ENCODE assay signal across 15 cellular contexts in genomic region chr7:92266415-92267241, GRCh38. TPM values are rescaled to one million over a fixed set of nuclear protein-coding genes. Genes with fewer than 3 reads are reported as not detected.
DNase-seq lines count a peak whose midpoint lies in the region; ATAC-seq and TF ChIP-seq lines count a peak whose summit lies in the region.
"Had no signal": no experiment of that assay in that cellular context is flagged by ENCODE, and none has a peak within 500 bp of the region (broad histone marks: within the 10 kb centered on the region; RNA-seq: fewer than 3 reads in every experiment).

No MANE protein-coding gene starts in this region.

- H3K27me3 ChIP-seq in GM23338 (ENCODE audit: insufficient read depth) (no peaks in the 10 kb centered on the region), PC-3 (ENCODE audit: low read length) (no peaks in the 10 kb centered on the region), dorsolateral prefrontal cortex (no peaks in the 10 kb centered on the region), PC-9 (ENCODE audit: insufficient read depth, low read depth) (no peaks in the 10 kb centered on the region)

- peak; percentile 82 for ATAC-seq in GM23338
- ATAC-seq in PC-3, result peak; percentile 48
- peak; percentile 36 for ATAC-seq in left colon
- no peak for ATAC-seq in HG03469 (IDR thresholded peaks at IDR 0.05; ENCODE audit: unreplicated experiment)
- no peak for ATAC-seq in GM18498 (IDR thresholded peaks at IDR 0.05; ENCODE audit: unreplicated experiment)
- ATAC-seq: Panc1 had no signal

- no peak overlapping the region for H3K4me3 ChIP-seq in GM23338
- no peak overlapping the region for H3K4me3 ChIP-seq in PC-3 (ENCODE audit: low read length)
- H3K4me3 ChIP-seq in dorsolateral prefrontal cortex, result no peak overlapping the region
- no peak overlapping the region for H3K4me3 ChIP-seq in PC-9

- H3F3A ChIP-seq in GM23338 (replicated peaks; ENCODE audit: low read depth), result no peaks in the 10 kb centered on the region
- H3F3A ChIP-seq in PC-3 (ENCODE audit: low read length, unreplicated experiment), result no peaks in the 10 kb centered on the region
- H3F3A ChIP-seq in PC-9 (ENCODE audit: insufficient read depth, low read depth), result no peaks in the 10 kb centered on the region

- CTCF ChIA-PET in PC-3 (lab: Charles Lee), result no interaction called here
- CTCF ChIA-PET in PC-9 (lab: Charles Lee), result no interaction called here

- H3K4me2 ChIP-seq in GM23338, result no peak overlapping the region
- no peak overlapping the region for H3K4me2 ChIP-seq in PC-3 (ENCODE audit: low read length)
- no peak overlapping the region for H3K4me2 ChIP-seq in PC-9
- H3K4me2 ChIP-seq: SK-N-SH had no signal

- no peaks in the 10 kb centered on the region for H3K4me1 Mint-ChIP-seq in GM23338

- intact Hi-C loops in PC-3 (cut with micrococcal nuclease), result no loop called here
- intact Hi-C loops in left colon (cut with DNase I, micrococcal nuclease), result no loop called here
- intact Hi-C loops in dorsolateral prefrontal cortex (cut with DNase I), result no loop called here
- intact Hi-C loops in PC-9 (cut with micrococcal nuclease; ENCODE audit: unreplicated experiment), result no loop called here

- H3K27ac ChIP-seq in GM23338 (ENCODE audit: low read depth) (no peak overlapping the region), PC-3 (ENCODE audit: low read length) (no peak overlapping the region), epithelial cell of prostate (peak overlapping the region; percentile 72), dorsolateral prefrontal cortex (no peak overlapping the region), PC-9 (no peak overlapping the region; the same call in 1 of the 2 replicates)

- H3K4me3 Mint-ChIP-seq in GM23338, result no peak overlapping the region
- H3K4me3 Mint-ChIP-seq: CD4-positive, alpha-beta memory T cell had no signal

- H3K27me3 Mint-ChIP-seq in GM23338 (ENCODE audit: insufficient read depth, low read depth, poor library complexity), result no peaks in the 10 kb centered on the region
- H3K27me3 Mint-ChIP-seq: CD4-positive, alpha-beta memory T cell had no signal

- peaks cover 23% of the 10 kb centered on the region; the same call in 1 of the 2 replicates for H4K20me1 ChIP-seq in GM23338 (replicated peaks; ENCODE audit: insufficient read depth)
- H4K20me1 ChIP-seq in PC-3 (ENCODE audit: low read length), result no peaks in the 10 kb centered on the region
- no peaks in the 10 kb centered on the region; the same call in none of the 2 replicates for H4K20me1 ChIP-seq in PC-9 (ENCODE audit: insufficient read depth)

- no peak overlapping the region for H3K27ac Mint-ChIP-seq in GM23338
- H3K27ac Mint-ChIP-seq: CD4-positive, alpha-beta memory T cell had no signal

- DNase-seq in GM23338 (ENCODE audit: low spot score), result peak; percentile 39
- DNase-seq in PC-3, result peak; percentile 31
- no peak for DNase-seq in epithelial cell of prostate (ENCODE audit: low read depth, low spot score)
- DNase-seq in left colon, result no peak
- no peak for DNase-seq in dorsolateral prefrontal cortex
- no peak for DNase-seq in PC-9
- DNase-seq: AML-193; CD4-positive, alpha-beta memory T cell; NCI-H1092; NCI-H69; Right ventricle myocardium superior; SK-N-SH had no signal

- BruUV-seq in PC-3 (replicated peaks; lab: Mats Ljungman, UMichigan), result no TSS peak
- BruUV-seq in PC-9 (replicated peaks; lab: Mats Ljungman, UMichigan), result no TSS peak

- H3K4me1 ChIP-seq in GM23338 (ENCODE audit: insufficient read depth), result 0 out of 2 replicates have a peak, but pooled peaks cover 3% of the 10 kb centered on the region
- H3K4me1 ChIP-seq in PC-3 (ENCODE audit: insufficient read depth, low read length), result peaks cover 7% of the 10 kb centered on the region
- H3K4me1 ChIP-seq in PC-9 (replicated peaks; ENCODE audit: insufficient read depth), result peaks cover 2% of the 10 kb centered on the region

- TF ChIP-seq CTCF in GM23338 (conservative IDR thresholded peaks at IDR 0.05; ENCODE audit: low read depth in 2 of 2) (peak in 1 of 2 experiments; percentile 13; a peak in 1 of 4 replicates), PC-3 (conservative IDR thresholded peaks at IDR 0.05; ENCODE audit: low read depth, low read length) (no peak), dorsolateral prefrontal cortex (IDR thresholded peaks at IDR 0.05 in 54 of 56, conservative IDR thresholded peaks at IDR 0.05 in 2 of 56; ENCODE audit: low read depth in 1 of 56, partially characterized antibody in 56 of 56) (no peak), PC-9 (conservative IDR thresholded peaks at IDR 0.05) (no peak)

- H3K9me3 Mint-ChIP-seq in GM23338, result no peaks in the 10 kb centered on the region
- H3K9me3 Mint-ChIP-seq: CD4-positive, alpha-beta memory T cell had no signal

- H3K9me2 ChIP-seq in GM23338 (ENCODE audit: insufficient read depth) (no peaks in the 10 kb centered on the region), PC-3 (replicated peaks; ENCODE audit: low read length) (no peaks in the 10 kb centered on the region), PC-9 (ENCODE audit: insufficient read depth) (no peaks in the 10 kb centered on the region; the same call in 1 of the 2 replicates)
- H3K9me2 ChIP-seq: SK-N-SH had no signal

- H3K79me2 ChIP-seq in GM23338 (replicated peaks; ENCODE audit: insufficient read depth) (peaks cover 97% of the 10 kb centered on the region), PC-3 (ENCODE audit: low read length) (peaks cover 72% of the 10 kb centered on the region), PC-9 (ENCODE audit: low read depth) (peaks cover 79% of the 10 kb centered on the region)

- H3K9ac ChIP-seq in PC-3 (ENCODE audit: low read length), result no peak overlapping the region
- H3K9ac ChIP-seq: SK-N-SH had no signal

- H2AFZ ChIP-seq in GM23338 (no peak overlapping the region), PC-3 (ENCODE audit: low read length) (no peak overlapping the region), PC-9 (no peak overlapping the region)

- no peaks in the 10 kb centered on the region for H3K36me3 ChIP-seq in GM23338 (ENCODE audit: insufficient read depth)
- no peaks in the 10 kb centered on the region for H3K36me3 ChIP-seq in PC-3 (ENCODE audit: low read depth, low read length)
- H3K36me3 ChIP-seq in PC-9 (ENCODE audit: low read depth), result peaks cover 22% of the 10 kb centered on the region

- H3K9me3 ChIP-seq in PC-3 (ENCODE audit: low read length) (no peaks in the 10 kb centered on the region), PC-9 (ENCODE audit: insufficient read depth, low read depth) (peaks cover 7% of the 10 kb centered on the region; the same call in 1 of the 2 replicates)

- POLR2A ChIA-PET in PC-3 (lab: Charles Lee; ENCODE audit: unreplicated experiment), result no interaction called here
- POLR2A ChIA-PET in PC-9 (lab: Charles Lee; ENCODE audit: unreplicated experiment), result no interaction called here

- no peaks in the 10 kb centered on the region for H3K36me3 Mint-ChIP-seq in GM23338 (ENCODE audit: low read depth)

TF ChIP-seq in GM23338, 12 proteins besides CTCF, POLR2A, EP300 and RAD21 (continues in another document):
- TF ChIP-seq EZH2phosphoT487 (IDR thresholded peaks at IDR 0.05; ENCODE audit: unreplicated experiment) (no peak), NANOG (IDR thresholded peaks at IDR 0.05; ENCODE audit: borderline replicate concordance) (no peak), JUNB (IDR thresholded peaks at IDR 0.05; ENCODE audit: unreplicated experiment) (no peak), EZH2 (IDR thresholded peaks at IDR 0.05; ENCODE audit: low read depth, unreplicated experiment) (no peak), ZNF114 (CRISPR knock-in tag; IDR thresholded peaks at IDR 0.05) (no peak), REST (IDR thresholded peaks at IDR 0.05; ENCODE audit: unreplicated experiment) (no peak), CREB1 (CRISPR knock-in tag; IDR thresholded peaks at IDR 0.05; ENCODE audit: low read depth) (no peak), ZNF331 (CRISPR knock-in tag; IDR thresholded peaks at IDR 0.05; ENCODE audit: low read depth) (no peak)

RNA-seq across cellular contexts. Expression of gene ANKIB1, which starts 20.9 kb away (rescaled TPM):
- total RNA-seq in GM23338 (2014; rRNA removed; shearing (Covaris generic)), result 39.8 and 40.3 TPM in 2 replicates
- 17.1 and 19.1 TPM in 2 replicates for polyA plus RNA-seq in GM23338 (2016; fragmentation: Nextera tagmentation; extraction: Ambion mirVana)
- total RNA-seq in PC-3 (2014; rRNA removed) (25.1 and 32.1 TPM in 2 replicates), left colon (10 to 100 TPM; 40.9 to 46.0 TPM), dorsolateral prefrontal cortex (100 to 1,000 TPM; 111 to 248 (median 163) TPM), PC-9 (2021) (78.2 and 116 TPM in 2 replicates)

RNA-seq across cellular contexts. Expression of gene KRIT1, which starts 20.9 kb away (rescaled TPM):
- 54.3 and 59.8 TPM in 2 replicates for total RNA-seq in GM23338 (2014; rRNA removed; shearing (Covaris generic))
- polyA plus RNA-seq in GM23338 (2016; fragmentation: Nextera tagmentation; extraction: Ambion mirVana), result 49.6 and 51.2 TPM in 2 replicates
- total RNA-seq in PC-3 (2014; rRNA removed), result 23.7 and 46.4 TPM in 2 replicates
- total RNA-seq in left colon, result 10 to 100 TPM; 34.6 to 37.2 TPM
- 10 to 100 TPM; 40.9 to 99.0 (median 70.3) TPM for total RNA-seq in dorsolateral prefrontal cortex
- total RNA-seq in PC-9 (2021), result 46.6 and 52.6 TPM in 2 replicates

Comparison
In these comparisons a context has a peak if more than half of its experiments do, and no peak if none do; other contexts are left out.
1. ATAC-seq: peak in GM23338 (single experiment), PC-3 (single experiment) and left colon (single experiment); none in HG03469 (single experiment) and GM18498 (single experiment).
2. DNase-seq: peak in GM23338 (single experiment) and PC-3 (single experiment); none in epithelial cell of prostate (single experiment), left colon (0 of 2), dorsolateral prefrontal cortex (0 of 10) and PC-9 (0 of 2).